ENCODE assay signal across 19 cellular contexts in the genomic region with DNA sequence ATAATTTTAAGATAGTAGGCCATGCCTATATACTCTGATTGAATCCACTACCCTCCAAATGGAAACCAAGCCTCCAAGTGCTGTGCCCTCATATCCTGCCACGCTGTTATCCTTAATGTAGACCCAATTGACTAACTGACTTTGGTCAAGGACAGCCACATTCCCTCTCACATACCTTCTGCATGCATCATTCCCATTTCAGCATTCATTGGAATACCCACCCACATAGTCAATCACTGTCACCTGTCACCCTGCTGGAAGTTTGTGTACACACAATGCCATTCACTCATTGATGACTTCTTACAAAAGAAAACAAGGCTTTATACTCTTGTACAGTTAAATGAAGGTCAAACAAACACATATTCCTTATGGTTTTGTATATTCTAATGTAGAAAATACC.
A peak's percentile ranks its signal among the peaks of the same experiment; 100 is the strongest.
DNase-seq lines count a peak whose midpoint lies in the region; ATAC-seq and TF ChIP-seq lines count a peak whose summit lies in the region.
"Had no signal": no experiment of that assay in that cellular context is flagged by ENCODE, and none has a peak within 500 bp of the region (broad histone marks: within the 10 kb centered on the region; RNA-seq: fewer than 3 reads in every experiment).

No MANE protein-coding gene starts in this region.

- H2AFZ ChIP-seq in PC-9: no peak overlapping the region

- no peak overlapping the region for H2AK5ac ChIP-seq in mesendoderm (ENCODE audit: low read length)

- H2BK5ac ChIP-seq in mesendoderm (ENCODE audit: low read length): no peak overlapping the region

- H3K27me3 ChIP-seq in PC-9 (ENCODE audit: insufficient read depth, low read depth) (no peaks in the 10 kb centered on the region), mesendoderm (ENCODE audit: insufficient read depth, low read length, poor library complexity) (no peaks in the 10 kb centered on the region)
- H3K27me3 ChIP-seq: Peyer's patch had no signal

- H3K9ac ChIP-seq in mesendoderm (ENCODE audit: low read length): no peak overlapping the region
- H3K9ac ChIP-seq: SK-N-SH had no signal

- no peaks in the 10 kb centered on the region for H3K27me3 Mint-ChIP-seq in stimulated activated memory B cell treated with anti-CD40 and anti-IgM and Interleukin-4, amounts not matched to agents 10 μg/mL and 1 μg/mL and 100 μg/mL, for 72 hours
- H3K27me3 Mint-ChIP-seq: CD4-positive, CD25-positive, alpha-beta regulatory T cell had no signal

- H3K4me3 Mint-ChIP-seq in stimulated activated memory B cell treated with anti-CD40 and anti-IgM and Interleukin-4, amounts not matched to agents 10 μg/mL and 1 μg/mL and 100 μg/mL, for 72 hours: no peak overlapping the region
- H3K4me3 Mint-ChIP-seq: CD4-positive, CD25-positive, alpha-beta regulatory T cell had no signal

- no peak overlapping the region for H3K27ac Mint-ChIP-seq in stimulated activated memory B cell treated with anti-CD40 and anti-IgM and Interleukin-4, amounts not matched to agents 10 μg/mL and 1 μg/mL and 100 μg/mL, for 72 hours
- H3K27ac Mint-ChIP-seq: CD4-positive, CD25-positive, alpha-beta regulatory T cell had no signal

- H3K4me1 ChIP-seq in PC-9 (replicated peaks; ENCODE audit: insufficient read depth) (no peaks in the 10 kb centered on the region), mesendoderm (ENCODE audit: control insufficient read depth, low read depth, low read length) (peaks cover 2% of the 10 kb centered on the region)
- H3K4me1 ChIP-seq: Peyer's patch had no signal

- H3K18ac ChIP-seq in mesendoderm (ENCODE audit: low read length): no peak overlapping the region

- no peaks in the 10 kb centered on the region for H4K20me1 ChIP-seq in PC-9 (ENCODE audit: insufficient read depth)

- H3K79me2 ChIP-seq in PC-9 (ENCODE audit: low read depth) (no peaks in the 10 kb centered on the region), mesendoderm (ENCODE audit: control insufficient read depth, insufficient read depth, low read length) (no peaks in the 10 kb centered on the region)

- no peaks in the 10 kb centered on the region for H3K79me1 ChIP-seq in mesendoderm (ENCODE audit: low read length)

- H4K8ac ChIP-seq in mesendoderm (ENCODE audit: low read depth, low read length): no peak overlapping the region

- no peak overlapping the region for H4K5ac ChIP-seq in mesendoderm (ENCODE audit: low read length)

- intact Hi-C loops in PC-9 (cut with micrococcal nuclease; ENCODE audit: unreplicated experiment): no loop called here

- no peak overlapping the region for H3K23ac ChIP-seq in mesendoderm (ENCODE audit: low read length)

- H2BK15ac ChIP-seq in mesendoderm (replicated peaks; ENCODE audit: low read depth): no peak overlapping the region

- no peak overlapping the region for H2BK120ac ChIP-seq in mesendoderm (ENCODE audit: low read depth, low read length)

- H3K27ac ChIP-seq in PC-9: no peak overlapping the region
- no peak overlapping the region for H3K27ac ChIP-seq in mesendoderm (ENCODE audit: low read depth, low read length)
- no peak overlapping the region for H3K27ac ChIP-seq in substantia nigra (ENCODE audit: low read depth, low read length, poor library complexity, severe bottlenecking)
- H3K27ac ChIP-seq: Peyer's patch had no signal

- H3K36me3 ChIP-seq in PC-9 (ENCODE audit: low read depth): no peaks in the 10 kb centered on the region
- H3K36me3 ChIP-seq in mesendoderm (ENCODE audit: control insufficient read depth, insufficient read depth, low read length): no peaks in the 10 kb centered on the region
- H3K36me3 ChIP-seq: Peyer's patch had no signal

- no peaks in the 10 kb centered on the region for H3K9me3 ChIP-seq in PC-9 (ENCODE audit: insufficient read depth, low read depth)
- H3K9me3 ChIP-seq: Peyer's patch, SK-N-SH had no signal

- H3K4ac ChIP-seq in mesendoderm (ENCODE audit: low read depth, low read length): no peak overlapping the region

- DNase-seq in A172 (ENCODE audit: low spot score): peak; percentile 67
- DNase-seq in ELF-1 (ENCODE audit: low read depth, low spot score): peak; percentile 9
- DNase-seq in PC-9: peak; percentile 14 to 70
- peak; percentile 42 for DNase-seq in mesendoderm
- no peak for DNase-seq in substantia nigra (lab: John Stamatoyannopoulos, UW)
- no peak for DNase-seq in NCI-H1694 treated with DMSO at 0.1 percent for 48 hours (lab: John Stamatoyannopoulos, UW)
- DNase-seq: AML-193; CD4-positive, CD25-positive, alpha-beta regulatory T cell; DND-41; IMR-90; MV-4-11; NCI-H146; NCI-H345; NCI-H69; Peyer's patch; Right ventricle myocardium superior; SK-N-SH had no signal

- H3F3A ChIP-seq in PC-9 (ENCODE audit: insufficient read depth, low read depth): no peaks in the 10 kb centered on the region

- no peak for ATAC-seq in GM21723 (IDR thresholded peaks at IDR 0.05; ENCODE audit: unreplicated experiment)
- no peak for ATAC-seq in stimulated activated memory B cell treated with anti-CD40 and anti-IgM and Interleukin-4, amounts not matched to agents 10 μg/mL and 1 μg/mL and 100 μg/mL, for 72 hours

- H3K4me1 Mint-ChIP-seq in stimulated activated memory B cell treated with anti-CD40 and anti-IgM and Interleukin-4, amounts not matched to agents 10 μg/mL and 1 μg/mL and 100 μg/mL, for 72 hours: no peaks in the 10 kb centered on the region
- H3K4me1 Mint-ChIP-seq: CD4-positive, CD25-positive, alpha-beta regulatory T cell had no signal

- no peak overlapping the region for H3K4me3 ChIP-seq in PC-9
- no peak overlapping the region for H3K4me3 ChIP-seq in mesendoderm (ENCODE audit: low read length)
- H3K4me3 ChIP-seq: Peyer's patch had no signal

- H3K9me2 ChIP-seq in PC-9 (ENCODE audit: insufficient read depth): no peaks in the 10 kb centered on the region
- H3K9me2 ChIP-seq: SK-N-SH had no signal

- peaks cover 12% of the 10 kb centered on the region for H3K9me3 Mint-ChIP-seq in stimulated activated memory B cell treated with anti-CD40 and anti-IgM and Interleukin-4, amounts not matched to agents 10 μg/mL and 1 μg/mL and 100 μg/mL, for 72 hours

- POLR2A ChIA-PET in PC-9 (lab: Charles Lee; ENCODE audit: unreplicated experiment): no interaction called here

- CTCF ChIA-PET in PC-9 (lab: Charles Lee): no interaction called here

- no peak overlapping the region for H3K56ac ChIP-seq in mesendoderm (ENCODE audit: low read length)

- BruUV-seq in PC-9 (replicated peaks; lab: Mats Ljungman, UMichigan): no TSS peak

- TF ChIP-seq CTCF in PC-9 (conservative IDR thresholded peaks at IDR 0.05): no peak

- H3K4me2 ChIP-seq in PC-9 (no peak overlapping the region), mesendoderm (ENCODE audit: low read length) (no peak overlapping the region)
- H3K4me2 ChIP-seq: SK-N-SH had no signal

- H3K36me3 Mint-ChIP-seq in stimulated activated memory B cell treated with anti-CD40 and anti-IgM and Interleukin-4, amounts not matched to agents 10 μg/mL and 1 μg/mL and 100 μg/mL, for 72 hours: no peaks in the 10 kb centered on the region
- H3K36me3 Mint-ChIP-seq: CD4-positive, CD25-positive, alpha-beta regulatory T cell had no signal

- WGBS in mesendoderm (ENCODE audit: extremely low coverage, insufficient coverage, low lambda C conversion rate): no CpG with 5 or more reads among the region's 1 CpG

Comparison
In these comparisons a context has a peak if more than half of its experiments do, and no peak if none do; other contexts are left out.
1. DNase-seq: peak in A172 (single experiment), ELF-1 (single experiment), PC-9 (2 of 2) and mesendoderm (single experiment); none in substantia nigra (0 of 49) and NCI-H1694 treated with DMSO at 0.1 percent for 48 hours (single experiment).